21 cellular contexts compared by ENCODE assay signal in genomic region chr5:89733772-89734171, GRCh38.
"Had no signal": no experiment of that assay in that cellular context is flagged by ENCODE, and none has a peak within 500 bp of the region (broad histone marks: within the 10 kb centered on the region; RNA-seq: fewer than 3 reads in every experiment).

No MANE protein-coding gene starts in this region.

- H3K9me3 Mint-ChIP-seq: T-helper 2 cell treated with Interferon-gamma antibody and Interleukin-4, amounts not matched to agents 5 μg/mL and 100 μg/mL, for 36 hours had no signal

- H3K4me1 ChIP-seq: colonic mucosa, left lung, testis, upper lobe of left lung had no signal

- H3K36me3 ChIP-seq: colonic mucosa, left lung, ovary, stomach, upper lobe of left lung had no signal

- H3K27me3 Mint-ChIP-seq: activated CD4-positive, alpha-beta T cell treated with anti-CD3 and anti-CD28 coated beads, Interleukin-2, amount 10 ng/mL, durations not matched to agents 24 days and 14 days; activated naive CD8-positive, alpha-beta T cell; brain had no signal

- H3K27ac ChIP-seq: colonic mucosa, left lung, ovary, stomach, testis, upper lobe of left lung had no signal

- H3K27me3 ChIP-seq: colonic mucosa, left lung, ovary, stomach, testis, upper lobe of left lung had no signal

- H3K4me1 Mint-ChIP-seq: activated CD4-positive, alpha-beta T cell treated with anti-CD3 and anti-CD28 coated beads, Interleukin-2, amount 10 ng/mL, durations not matched to agents 24 days and 14 days had no signal

- ATAC-seq: activated CD8-positive, alpha-beta T cell treated with anti-CD3 and anti-CD28 coated beads, Interleukin-2, amount 10 ng/mL, durations not matched to agents 7 days and 5 days; activated T-cell treated with anti-CD3 and anti-CD28 coated beads, Interleukin-2, amount 50 U/mL, for 72 hours; left lung had no signal

- H3K27ac Mint-ChIP-seq: activated CD4-positive, alpha-beta T cell treated with anti-CD3 and anti-CD28 coated beads, Interleukin-2, amount 10 ng/mL, durations not matched to agents 24 days and 14 days; activated CD8-positive, alpha-beta T cell treated with anti-CD3 and anti-CD28 coated beads, Interleukin-2, amount 10 ng/mL, durations not matched to agents 7 days and 5 days; activated naive CD8-positive, alpha-beta T cell; activated T-cell treated with anti-CD3 and anti-CD28 coated beads, Interleukin-2, amount 50 U/mL, for 72 hours; T-helper 2 cell treated with Interferon-gamma antibody and Interleukin-4, amounts not matched to agents 5 μg/mL and 100 μg/mL, for 36 hours had no signal

- H3K36me3 Mint-ChIP-seq: activated naive CD8-positive, alpha-beta T cell; brain had no signal

- H3K4me3 Mint-ChIP-seq: activated CD4-positive, alpha-beta T cell treated with anti-CD3 and anti-CD28 coated beads, Interleukin-2, amount 10 ng/mL, durations not matched to agents 24 days and 14 days; activated CD8-positive, alpha-beta T cell treated with anti-CD3 and anti-CD28 coated beads, Interleukin-2, amount 10 ng/mL, durations not matched to agents 7 days and 5 days; activated naive CD8-positive, alpha-beta T cell; activated T-cell treated with anti-CD3 and anti-CD28 coated beads, Interleukin-2, amount 50 U/mL, for 72 hours; brain; T-helper 2 cell treated with Interferon-gamma antibody and Interleukin-4, amounts not matched to agents 5 μg/mL and 100 μg/mL, for 36 hours had no signal

- H3K4me3 ChIP-seq: colonic mucosa, left lung, ovary, stomach, testis, upper lobe of left lung had no signal

- DNase-seq: activated CD4-positive, alpha-beta T cell treated with anti-CD3 and anti-CD28 coated beads, Interleukin-2, amount 10 ng/mL, durations not matched to agents 24 days and 14 days; activated CD4-positive, CD25-positive, alpha-beta regulatory T cell; activated CD8-positive, alpha-beta memory T cell treated with anti-CD3 and anti-CD28 coated beads, Interleukin-2, amount 50 U/mL, for 4 hours; activated CD8-positive, alpha-beta T cell treated with anti-CD3 and anti-CD28 coated beads, Interleukin-2, amount 10 ng/mL, durations not matched to agents 7 days and 5 days; activated gamma-delta T cell treated with Interleukin-2 at 50 U/mL for 16 hours; activated T-cell treated with anti-CD3 and anti-CD28 coated beads, Interleukin-2, amount 50 U/mL, for 72 hours; amygdala; central memory CD4-positive, alpha-beta T cell; colonic mucosa; foreskin fibroblast; glutamatergic neuron; left lung; mesenchymal stem cell; ovary; stimulated activated CD4-positive, alpha-beta T cell treated with anti-CD3 and anti-CD28 coated beads, Interleukin-2, amount 100 ng/mL, for 24 hours; stomach; testis; upper lobe of left lung had no signal
